In the genomic region with DNA sequence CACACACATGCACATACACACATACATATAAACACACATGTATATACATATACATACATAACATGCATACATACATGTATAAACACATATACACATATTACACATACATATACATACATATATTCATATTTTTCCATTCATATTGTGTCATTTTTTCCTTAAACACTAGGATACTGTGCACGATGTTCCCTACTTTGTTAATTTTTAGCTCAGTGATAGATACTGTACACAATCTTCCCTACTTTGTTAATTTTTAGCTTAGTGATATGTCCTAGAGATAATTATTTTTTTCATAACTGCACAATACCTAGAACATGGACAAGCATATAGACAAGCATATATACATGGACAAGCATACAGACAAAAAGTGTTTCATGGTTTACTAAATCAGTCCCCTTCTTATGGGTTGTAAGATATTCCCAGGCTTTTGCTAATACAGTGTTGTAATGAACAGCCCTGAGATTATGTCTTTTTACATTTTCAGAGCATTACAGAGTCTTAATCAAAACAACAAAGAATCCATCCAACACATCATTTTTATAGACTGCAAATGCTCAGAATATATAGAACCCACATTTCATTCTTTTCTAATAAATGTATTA, we compare ENCODE assay signal across 9 cellular contexts.
"Had no signal": no experiment of that assay in that cellular context is flagged by ENCODE, and none has a peak within 500 bp of the region (broad histone marks: within the 10 kb centered on the region; RNA-seq: fewer than 3 reads in every experiment).

No MANE protein-coding gene starts in this region.

- DNase-seq: H7, HFFc6, KBM-7 had no signal

- H3K4me1 Mint-ChIP-seq: GM23338, IgD-negative memory B cell had no signal

- H3K9me3 ChIP-seq: HAP-1 had no signal

- FAIRE-seq: H1 had no signal

- H3K36me3 ChIP-seq: HAP-1 had no signal

- H3K36me3 Mint-ChIP-seq: IgD-negative memory B cell had no signal

- H3K4me3 Mint-ChIP-seq: GM23338, HFFc6, IgD-negative memory B cell had no signal

- H3K27ac ChIP-seq: HL-60 had no signal

- H3K27ac Mint-ChIP-seq: GM23338, HFFc6, IgD-negative memory B cell had no signal

- H3K4me3 ChIP-seq: GM23338, HAP-1 had no signal

- H3K9me3 Mint-ChIP-seq: GM23338, HFFc6 had no signal

- H3K27me3 Mint-ChIP-seq: IgD-negative memory B cell had no signal

- H3K4me1 ChIP-seq: HAP-1 had no signal

- ATAC-seq: GM23338, HCT116 had no signal
